Comparison of ENCODE assay signal across 11 cellular contexts in genomic region chr2:149037851-149038250, GRCh38. TPM values are rescaled to one million over a fixed set of nuclear protein-coding genes. Genes with fewer than 3 reads are reported as not detected.
DNase-seq lines count a peak whose midpoint lies in the region; ATAC-seq and TF ChIP-seq lines count a peak whose summit lies in the region.
"Had no signal": no experiment of that assay in that cellular context is flagged by ENCODE, and none has a peak within 500 bp of the region (broad histone marks: within the 10 kb centered on the region; RNA-seq: fewer than 3 reads in every experiment).

No MANE protein-coding gene starts in this region.

- H3K4me1 ChIP-seq in DOHH2 (ENCODE audit: control insufficient read depth, low read length), result peaks cover 71% of the 10 kb centered on the region
- H3K4me1 ChIP-seq in duodenal mucosa (ENCODE audit: control insufficient read depth in 1 of 2, insufficient read depth in 2 of 2, low read length in 2 of 2), result no peaks in the 10 kb centered on the region
- H3K4me1 ChIP-seq in naive thymus-derived CD4-positive, alpha-beta T cell (ENCODE audit: control insufficient read depth in 2 of 2, insufficient read depth in 2 of 2, low read length in 2 of 2), result no peaks in the 10 kb centered on the region

- H3K4me2 ChIP-seq in DOHH2 (ENCODE audit: low read length), result peak overlapping the region; percentile 75

- no peaks in the 10 kb centered on the region for H3K9me2 ChIP-seq in DOHH2 (replicated peaks; ENCODE audit: control insufficient read depth, low read length)

- H3K79me2 ChIP-seq in DOHH2 (ENCODE audit: control insufficient read depth, low read length), result peaks cover 49% of the 10 kb centered on the region

- DNase-seq in NCI-H2196 (lab: John Stamatoyannopoulos, UW; ENCODE audit: unreplicated experiment), result peak; percentile 45
- no peak for DNase-seq in naive thymus-derived CD4-positive, alpha-beta T cell
- no peak for DNase-seq in natural killer cell
- DNase-seq in DMS79 treated with DMSO at 0.1 percent for 48 hours (lab: John Stamatoyannopoulos, UW), result no peak
- DNase-seq: activated CD4-positive, alpha-beta T cell treated with anti-CD3 and anti-CD28 coated beads, Interleukin-2, amount 50 U/mL, for 4 hours; NCI-H1105 treated with DMSO at 0.1 percent for 48 hours had no signal

- POLR2A ChIA-PET in naive thymus-derived CD4-positive, alpha-beta T cell (lab: Charles Lee), result no interaction called here

- CTCF ChIA-PET in naive thymus-derived CD4-positive, alpha-beta T cell (lab: Charles Lee), result no interaction called here

- H3K27ac ChIP-seq in DOHH2 (ENCODE audit: low read depth, low read length) (peak overlapping the region; percentile 91), duodenal mucosa (ENCODE audit: low read depth, low read length) (no peak overlapping the region)
- H3K27ac ChIP-seq in naive thymus-derived CD4-positive, alpha-beta T cell (ENCODE audit: low read depth, low read length), result no peak overlapping the region

- H3F3A ChIP-seq in DOHH2 (ENCODE audit: control insufficient read depth, insufficient read depth), result peaks cover 30% of the 10 kb centered on the region

- H3K4me3 Mint-ChIP-seq in naive thymus-derived CD4-positive, alpha-beta T cell, result peak overlapping the region in 7 of 10 donors; percentile 8 to 71 (median 44)
- H3K4me3 Mint-ChIP-seq in natural killer cell, result no peak overlapping the region

- H3K36me3 ChIP-seq in DOHH2 (ENCODE audit: control insufficient read depth, low read length) (0 out of 2 replicates have a peak, but pooled peaks cover 3% of the 10 kb centered on the region), duodenal mucosa (ENCODE audit: control insufficient read depth in 1 of 2, insufficient read depth in 2 of 2, low read length in 2 of 2) (no peaks in the 10 kb centered on the region)
- no peaks in the 10 kb centered on the region for H3K36me3 ChIP-seq in naive thymus-derived CD4-positive, alpha-beta T cell (ENCODE audit: control insufficient read depth in 2 of 3, insufficient read depth in 3 of 3, low read length in 3 of 3)

- H3K27ac Mint-ChIP-seq in naive thymus-derived CD4-positive, alpha-beta T cell, result no peak overlapping the region
- H3K27ac Mint-ChIP-seq in natural killer cell, result no peak overlapping the region

- intact Hi-C loops in naive thymus-derived CD4-positive, alpha-beta T cell (cut with micrococcal nuclease), result no loop called here
- intact Hi-C loops in natural killer cell (cut with micrococcal nuclease), result no loop called here

- peaks cover 0 to 6% (median 0%) of the 10 kb centered on the region in 11 donors for H3K9me3 Mint-ChIP-seq in naive thymus-derived CD4-positive, alpha-beta T cell
- no peaks in the 10 kb centered on the region for H3K9me3 Mint-ChIP-seq in natural killer cell

- TF ChIP-seq CTCF in DOHH2 (IDR thresholded peaks at IDR 0.05; ENCODE audit: low read depth, low read length, poor library complexity, severe bottlenecking), result peak; percentile 44
- TF ChIP-seq CTCF in natural killer cell (IDR thresholded peaks at IDR 0.05), result no peak

- H3K27me3 ChIP-seq in DOHH2 (ENCODE audit: control insufficient read depth, low read length) (no peaks in the 10 kb centered on the region), duodenal mucosa (ENCODE audit: control insufficient read depth in 1 of 2, insufficient read depth in 2 of 2, low read length in 2 of 2) (peaks cover 6 to 21% of the 10 kb centered on the region in 2 donors)
- H3K27me3 ChIP-seq in naive thymus-derived CD4-positive, alpha-beta T cell (ENCODE audit: control insufficient read depth in 2 of 2, insufficient read depth in 2 of 2, low read length in 2 of 2), result peaks cover 0 to 5% of the 10 kb centered on the region in 2 donors

- no peaks in the 10 kb centered on the region for H4K20me1 ChIP-seq in DOHH2 (ENCODE audit: control insufficient read depth, insufficient read depth, low read depth, low read length)

- peaks cover 0 to 10% (median 0%) of the 10 kb centered on the region in 7 donors for H3K4me1 Mint-ChIP-seq in naive thymus-derived CD4-positive, alpha-beta T cell
- no peaks in the 10 kb centered on the region for H3K4me1 Mint-ChIP-seq in natural killer cell

- H3K9me3 ChIP-seq in DOHH2 (ENCODE audit: control insufficient read depth, insufficient read depth, low read length) (no peaks in the 10 kb centered on the region), duodenal mucosa (ENCODE audit: control insufficient read depth in 1 of 2, low read length in 2 of 2) (no peaks in the 10 kb centered on the region)
- H3K9me3 ChIP-seq in naive thymus-derived CD4-positive, alpha-beta T cell (ENCODE audit: control insufficient read depth in 2 of 3, low read length in 3 of 3), result no peaks in the 10 kb centered on the region

- peaks cover 52 to 70% (median 63%) of the 10 kb centered on the region in 5 donors for H3K27me3 Mint-ChIP-seq in naive thymus-derived CD4-positive, alpha-beta T cell
- H3K27me3 Mint-ChIP-seq in natural killer cell (ENCODE audit: low read depth in 2 of 2), result peaks cover 41 to 45% of the 10 kb centered on the region in 2 donors

- no peaks in the 10 kb centered on the region for H3K36me3 Mint-ChIP-seq in naive thymus-derived CD4-positive, alpha-beta T cell
- no peaks in the 10 kb centered on the region for H3K36me3 Mint-ChIP-seq in natural killer cell

- H3K9ac ChIP-seq in duodenal mucosa (ENCODE audit: low read depth in 1 of 2, low read length in 2 of 2), result peak overlapping the region in 1 of 2 donors; percentile 23

- ATAC-seq in naive thymus-derived CD4-positive, alpha-beta T cell, result no peak
- ATAC-seq in natural killer cell (no peak), GM18909 (IDR thresholded peaks at IDR 0.05; ENCODE audit: poor library complexity, unreplicated experiment) (no peak), GM19324 (IDR thresholded peaks at IDR 0.05; ENCODE audit: low FRiP score, unreplicated experiment) (no peak)

- H3K4me3 ChIP-seq in DOHH2 (ENCODE audit: low read length) (peak overlapping the region; percentile 77), duodenal mucosa (ENCODE audit: low read depth in 1 of 2, low read length in 2 of 2) (peak overlapping the region; percentile 58 to 72)
- H3K4me3 ChIP-seq in naive thymus-derived CD4-positive, alpha-beta T cell (ENCODE audit: low read length), result no peak overlapping the region

RNA-seq across cellular contexts. Expression of gene LYPD6B, which starts 0.6 kb away (rescaled TPM):
- 1 to 10 TPM in 1 of 5 experiments, under 1 TPM in 1, not detected in 3; 0.37 to 1.7 TPM for total RNA-seq in naive thymus-derived CD4-positive, alpha-beta T cell
- not detected for polyA plus RNA-seq in naive thymus-derived CD4-positive, alpha-beta T cell
- total RNA-seq in natural killer cell, result not detected
- total RNA-seq: dermis microvascular lymphatic vessel endothelial cell had no signal
